15 cellular contexts compared by ENCODE assay signal in genomic region chr6:39338406-39338805, GRCh38.
DNase-seq lines count a peak whose midpoint lies in the region; ATAC-seq and FAIRE-seq lines count a peak whose summit lies in the region.
"Had no signal": no experiment of that assay in that cellular context is flagged by ENCODE, and none has a peak within 500 bp of the region (broad histone marks: within the 10 kb centered on the region; RNA-seq: fewer than 3 reads in every experiment).

No MANE protein-coding gene starts in this region.

- FAIRE-seq in HTR-8/SVneo (lab: Jason Lieb, UNC), result no peak

- DNase-seq in Ammon's horn (ENCODE audit: low spot score) (peak; percentile 54), Kasumi-1 (lab: John Stamatoyannopoulos, UW) (peak; percentile 52 to 58), UCSD-AML1 (lab: John Stamatoyannopoulos, UW; ENCODE audit: unreplicated experiment) (peak; percentile 59), medulla oblongata (ENCODE audit: extremely low spot score) (peak; percentile 66), HTR-8/SVneo (ENCODE audit: insufficient read length, low spot score) (no peak), NCI-H774 (lab: John Stamatoyannopoulos, UW) (no peak), iPS-NIHi11 (ENCODE audit: low spot score) (no peak)
- DNase-seq: CD8-positive, alpha-beta memory T cell; HCEC 1CT; NCI-H1105 treated with DMSO at 0.1 percent for 48 hours; NCI-H187; NCI-H446 treated with DMSO at 0.1 percent for 48 hours; RPMI8226; SW 1271 had no signal

- ATAC-seq in HG03175 (IDR thresholded peaks at IDR 0.05; ENCODE audit: unreplicated experiment), result no peak

Comparison
In these comparisons a context has a peak if more than half of its experiments do, and no peak if none do; other contexts are left out.
1. DNase-seq: peak in Ammon's horn (single experiment), Kasumi-1 (2 of 2), UCSD-AML1 (single experiment) and medulla oblongata (single experiment); none in HTR-8/SVneo (single experiment), NCI-H774 (single experiment) and iPS-NIHi11 (single experiment).